In genomic region chr7:37031571-37032257, GRCh38 we compare ENCODE assay signal across 8 cellular contexts.
DNase-seq lines count a peak whose midpoint lies in the region; ATAC-seq and TF ChIP-seq lines count a peak whose summit lies in the region.

No MANE protein-coding gene starts in this region.

- no peaks in the 10 kb centered on the region for H3K27me3 ChIP-seq in esophagus muscularis mucosa
- no peaks in the 10 kb centered on the region for H3K27me3 ChIP-seq in naive thymus-derived CD4-positive, alpha-beta T cell (ENCODE audit: control insufficient read depth in 2 of 2, insufficient read depth in 2 of 2, low read length in 2 of 2)
- no peaks in the 10 kb centered on the region for H3K27me3 ChIP-seq in subcutaneous abdominal adipose tissue (ENCODE audit: control insufficient read depth in 5 of 5, insufficient read depth in 4 of 5, low read length in 5 of 5)

- DNase-seq in EH (ENCODE audit: low read depth) (peak; percentile 100), NCI-H2107 (lab: John Stamatoyannopoulos, UW) (peak; percentile 21), esophagus muscularis mucosa (ENCODE audit: extremely low spot score) (peak; percentile 94)
- peak; percentile 15 for DNase-seq in activated CD8-positive, alpha-beta memory T cell treated with anti-CD3 and anti-CD28 coated beads, Interleukin-2, amount 50 U/mL, for 24 hours (ENCODE audit: extremely low read depth)
- DNase-seq in naive thymus-derived CD4-positive, alpha-beta T cell, result peak in 1 of 9 donors; percentile 24

- H3K27ac ChIP-seq in esophagus muscularis mucosa (replicated peaks in 1 of 4) (peak overlapping the region; percentile 80 to 84 (median 83)), subcutaneous abdominal adipose tissue (ENCODE audit: low read depth, low read length) (peak overlapping the region; percentile 75)
- H3K27ac ChIP-seq in naive thymus-derived CD4-positive, alpha-beta T cell (ENCODE audit: low read depth, low read length), result no peak overlapping the region

- H3K36me3 ChIP-seq in esophagus muscularis mucosa (no peaks in the 10 kb centered on the region), subcutaneous abdominal adipose tissue (ENCODE audit: control insufficient read depth in 5 of 5, insufficient read depth in 5 of 5, low read length in 5 of 5) (peaks cover 0 to 4% (median 0%) of the 10 kb centered on the region in 5 donors)
- H3K36me3 ChIP-seq in naive thymus-derived CD4-positive, alpha-beta T cell (ENCODE audit: control insufficient read depth in 2 of 3, insufficient read depth in 3 of 3, low read length in 3 of 3), result no peaks in the 10 kb centered on the region

- peaks cover 29 to 66% (median 50%) of the 10 kb centered on the region in 7 donors for H3K4me1 Mint-ChIP-seq in naive thymus-derived CD4-positive, alpha-beta T cell

- no peak overlapping the region for H3K4me3 Mint-ChIP-seq in naive thymus-derived CD4-positive, alpha-beta T cell

- no peaks in the 10 kb centered on the region for H3K27me3 Mint-ChIP-seq in naive thymus-derived CD4-positive, alpha-beta T cell

- H3K36me3 Mint-ChIP-seq in naive thymus-derived CD4-positive, alpha-beta T cell, result peaks cover 22 to 65% (median 38%) of the 10 kb centered on the region in 5 donors

- H3K9me3 Mint-ChIP-seq in naive thymus-derived CD4-positive, alpha-beta T cell, result peaks cover 0 to 3% (median 0%) of the 10 kb centered on the region in 11 donors

- intact Hi-C loops in esophagus muscularis mucosa (cut with DNase I), result loop anchor here (5.0 kb wide), 2 partner anchors 49 to 51 kb away; no protein-coding TSS in a partner anchor
- intact Hi-C loops in naive thymus-derived CD4-positive, alpha-beta T cell (cut with micrococcal nuclease), result no loop called here

- 18% methylated on average over 9 of the region's 9 CpGs for WGBS in esophagus muscularis mucosa

- no peak overlapping the region for H3K4me3 ChIP-seq in esophagus muscularis mucosa
- H3K4me3 ChIP-seq in naive thymus-derived CD4-positive, alpha-beta T cell (ENCODE audit: low read length), result no peak overlapping the region
- H3K4me3 ChIP-seq in subcutaneous abdominal adipose tissue (ENCODE audit: low read depth in 1 of 5, low read length in 5 of 5), result no peak overlapping the region

- POLR2A ChIA-PET in naive thymus-derived CD4-positive, alpha-beta T cell (lab: Charles Lee), result no interaction called here

- TF ChIP-seq POLR2A in esophagus muscularis mucosa (IDR thresholded peaks at IDR 0.05; ENCODE audit: low read depth), result no peak

- H3K9ac ChIP-seq in subcutaneous abdominal adipose tissue (ENCODE audit: low read length in 5 of 5), result no peak overlapping the region

- peak; percentile 81 for ATAC-seq in naive thymus-derived CD4-positive, alpha-beta T cell
- ATAC-seq in HG03135 (IDR thresholded peaks at IDR 0.05; ENCODE audit: unreplicated experiment), result no peak
- no peak for ATAC-seq in GM18511 (IDR thresholded peaks at IDR 0.05; ENCODE audit: unreplicated experiment)

- peak overlapping the region in 4 of 9 donors; percentile 28 to 58 (median 38) for H3K27ac Mint-ChIP-seq in naive thymus-derived CD4-positive, alpha-beta T cell

- CTCF ChIA-PET in naive thymus-derived CD4-positive, alpha-beta T cell (lab: Charles Lee), result no interaction called here

- TF ChIP-seq EP300 in esophagus muscularis mucosa (IDR thresholded peaks at IDR 0.05), result no peak

- no peak for TF ChIP-seq CTCF in esophagus muscularis mucosa (IDR thresholded peaks at IDR 0.05)

- H3K9me3 ChIP-seq in esophagus muscularis mucosa (no peaks in the 10 kb centered on the region), subcutaneous abdominal adipose tissue (ENCODE audit: control insufficient read depth in 5 of 5, low read length in 5 of 5) (no peaks in the 10 kb centered on the region)
- H3K9me3 ChIP-seq in naive thymus-derived CD4-positive, alpha-beta T cell (ENCODE audit: control insufficient read depth in 2 of 3, low read length in 3 of 3), result no peaks in the 10 kb centered on the region

- peaks cover 17 to 26% (median 23%) of the 10 kb centered on the region in 4 donors for H3K4me1 ChIP-seq in esophagus muscularis mucosa
- peaks cover 0 to 8% of the 10 kb centered on the region in 2 donors for H3K4me1 ChIP-seq in naive thymus-derived CD4-positive, alpha-beta T cell (ENCODE audit: control insufficient read depth in 2 of 2, insufficient read depth in 2 of 2, low read length in 2 of 2)
- H3K4me1 ChIP-seq in subcutaneous abdominal adipose tissue (ENCODE audit: control insufficient read depth in 5 of 5, insufficient read depth in 5 of 5, low read length in 5 of 5), result peaks cover 0 to 23% (median 11%) of the 10 kb centered on the region in 5 donors
